Comparison of ENCODE assay signal across 9 cellular contexts in the genomic region with DNA sequence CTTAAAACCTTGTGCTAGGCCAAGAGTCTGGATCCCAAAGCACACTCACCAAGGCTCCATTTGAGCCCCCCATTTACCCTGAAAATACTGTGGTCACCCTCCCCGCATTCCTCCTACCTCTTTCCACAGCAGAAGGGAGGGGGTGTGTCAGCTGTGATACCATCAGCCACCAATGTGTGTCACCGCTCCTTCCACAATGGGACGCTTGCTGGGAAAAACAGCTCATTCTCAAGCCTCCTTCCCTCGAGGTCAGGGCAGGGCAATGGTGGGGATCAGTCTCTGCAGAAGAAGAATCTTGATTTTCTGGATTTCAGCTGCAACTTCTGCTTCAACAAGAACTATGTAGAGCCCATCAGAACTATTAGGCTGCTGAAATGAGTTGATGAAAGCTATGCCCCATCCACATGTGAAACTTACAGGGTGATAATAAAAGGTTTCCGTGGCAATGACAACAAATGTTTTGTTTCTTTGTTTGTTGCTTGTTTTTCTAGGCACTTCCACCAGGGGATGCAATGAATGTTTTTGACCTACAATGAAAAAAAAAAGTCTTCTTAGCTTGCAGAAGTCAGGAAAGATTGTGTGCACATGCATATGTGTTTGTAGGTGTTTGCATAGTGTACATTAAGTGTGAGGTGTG. TPM values are rescaled to one million over a fixed set of nuclear protein-coding genes. Genes with fewer than 3 reads are reported as not detected.
DNase-seq lines count a peak whose midpoint lies in the region; ATAC-seq and TF ChIP-seq lines count a peak whose summit lies in the region.
"Had no signal": no experiment of that assay in that cellular context is flagged by ENCODE, and none has a peak within 500 bp of the region (broad histone marks: within the 10 kb centered on the region; RNA-seq: fewer than 3 reads in every experiment).

No MANE protein-coding gene starts in this region.

- H3K23ac ChIP-seq in mesenchymal stem cell (ENCODE audit: low read length in 2 of 2) = no peak overlapping the region

- H3K79me2 ChIP-seq in HCT116 (ENCODE audit: insufficient read depth, low read length) = no peaks in the 10 kb centered on the region

- no peak overlapping the region for H3K18ac ChIP-seq in mesenchymal stem cell (ENCODE audit: low read depth in 1 of 2, low read length in 2 of 2)

- no peak overlapping the region for H2BK15ac ChIP-seq in mesenchymal stem cell (ENCODE audit: low read depth, poor library complexity, severe bottlenecking)

- H3K14ac ChIP-seq in mesenchymal stem cell (ENCODE audit: low read length in 2 of 2) = no peak overlapping the region

- peak; percentile 31 for DNase-seq in Caki2 (ENCODE audit: low read depth)
- peak; percentile 8 for DNase-seq in HCT116 (ENCODE audit: low read depth, low spot score)
- peak; percentile 22 for DNase-seq in activated CD8-positive, alpha-beta T cell treated with anti-CD3 and anti-CD28 coated beads, Interleukin-2, amount 10 ng/mL, durations not matched to agents 7 days and 5 days
- DNase-seq in mesenchymal stem cell = peak; percentile 25
- no peak for DNase-seq in stomach
- DNase-seq in NOMO-1 treated with DMSO at 0.1 percent for 48 hours (lab: John Stamatoyannopoulos, UW; ENCODE audit: unreplicated experiment) = no peak
- DNase-seq in activated T-cell treated with anti-CD3 and anti-CD28 coated beads, Interleukin-2, amount 50 U/mL, for 72 hours = no peak
- DNase-seq: naive thymus-derived CD8-positive, alpha-beta T cell had no signal

- no peaks in the 10 kb centered on the region for H3K4me1 Mint-ChIP-seq in activated CD8-positive, alpha-beta T cell treated with anti-CD3 and anti-CD28 coated beads, Interleukin-2, amount 10 ng/mL, durations not matched to agents 7 days and 5 days (ENCODE audit: low read depth)
- H3K4me1 Mint-ChIP-seq in activated T-cell treated with anti-CD3 and anti-CD28 coated beads, Interleukin-2, amount 50 U/mL, for 72 hours (ENCODE audit: low read depth) = no peaks in the 10 kb centered on the region
- H3K4me1 Mint-ChIP-seq: naive thymus-derived CD8-positive, alpha-beta T cell had no signal

- TF ChIP-seq EP300 in stomach (IDR thresholded peaks at IDR 0.05) = no peak

- CTCF ChIA-PET in HCT116 (lab: Charles Lee) = interaction anchor here (0.6 to 1.5 kb wide), 6 partner anchors 9 to 251 kb away, joined by 3 to 7 read pairs (median 4); no protein-coding TSS in a partner anchor
- CTCF ChIA-PET in activated CD8-positive, alpha-beta T cell treated with anti-CD3 and anti-CD28 coated beads, Interleukin-2, amount 10 ng/mL, durations not matched to agents 7 days and 5 days (lab: Charles Lee) = interaction anchor here (0.6 to 1.5 kb wide), 3 partner anchors 21 to 155 kb away, joined by 3 to 7 read pairs (median 3); no protein-coding TSS in a partner anchor

- RAD21 ChIA-PET in HCT116 (lab: Charles Lee; ENCODE audit: low non-redundant PET in 1 of 2, low total read pairs in 2 of 2, uncharacterized antibody in 2 of 2, unreplicated experiment in 2 of 2) = no interaction called here

- H3K27me3 Mint-ChIP-seq in activated CD8-positive, alpha-beta T cell treated with anti-CD3 and anti-CD28 coated beads, Interleukin-2, amount 10 ng/mL, durations not matched to agents 7 days and 5 days (ENCODE audit: low read depth) = peaks cover 3% of the 10 kb centered on the region
- peaks cover 6% of the 10 kb centered on the region for H3K27me3 Mint-ChIP-seq in activated T-cell treated with anti-CD3 and anti-CD28 coated beads, Interleukin-2, amount 50 U/mL, for 72 hours (ENCODE audit: low read depth)

- no peak overlapping the region for H3K4me3 ChIP-seq in HCT116 (replicated peaks in 1 of 2; ENCODE audit: low read depth in 1 of 2, low read length in 2 of 2)
- no peak overlapping the region for H3K4me3 ChIP-seq in mesenchymal stem cell (ENCODE audit: insufficient read depth in 1 of 2, low read depth in 1 of 2, low read length in 2 of 2)
- H3K4me3 ChIP-seq in stomach = no peak overlapping the region

- H2BK120ac ChIP-seq in mesenchymal stem cell (ENCODE audit: low read depth, low read length) = no peak overlapping the region

- ATAC-seq in HCT116 = peak; percentile 93
- no peak for ATAC-seq in activated CD8-positive, alpha-beta T cell treated with anti-CD3 and anti-CD28 coated beads, Interleukin-2, amount 10 ng/mL, durations not matched to agents 7 days and 5 days
- ATAC-seq in HG03460 (IDR thresholded peaks at IDR 0.05; ENCODE audit: unreplicated experiment) = no peak
- ATAC-seq in activated T-cell treated with anti-CD3 and anti-CD28 coated beads, Interleukin-2, amount 50 U/mL, for 72 hours (replicated peaks in 1 of 2) = no peak

- no peaks in the 10 kb centered on the region for H3K79me1 ChIP-seq in mesenchymal stem cell (replicated peaks; ENCODE audit: low read length, poor library complexity, severe bottlenecking)

- POLR2A ChIA-PET in HCT116 (lab: Charles Lee) = interaction anchor here (0.6 to 0.8 kb wide), 3 partner anchors 18 to 1983 kb away, joined by 3 to 6 read pairs (median 3); no protein-coding TSS in a partner anchor
- POLR2A ChIA-PET in activated CD8-positive, alpha-beta T cell treated with anti-CD3 and anti-CD28 coated beads, Interleukin-2, amount 10 ng/mL, durations not matched to agents 7 days and 5 days (lab: Charles Lee) = no interaction called here

- no peak overlapping the region for H3K4me3 Mint-ChIP-seq in activated CD8-positive, alpha-beta T cell treated with anti-CD3 and anti-CD28 coated beads, Interleukin-2, amount 10 ng/mL, durations not matched to agents 7 days and 5 days
- no peak overlapping the region for H3K4me3 Mint-ChIP-seq in activated T-cell treated with anti-CD3 and anti-CD28 coated beads, Interleukin-2, amount 50 U/mL, for 72 hours
- H3K4me3 Mint-ChIP-seq: naive thymus-derived CD8-positive, alpha-beta T cell had no signal

- H3K36me3 ChIP-seq in HCT116 (ENCODE audit: control insufficient read depth in 1 of 2, insufficient read depth in 2 of 2, low read length in 2 of 2) (no peaks in the 10 kb centered on the region), mesenchymal stem cell (ENCODE audit: control insufficient read depth in 1 of 2, insufficient read depth in 2 of 2, low read depth in 1 of 2, low read length in 2 of 2) (no peaks in the 10 kb centered on the region), stomach (no peaks in the 10 kb centered on the region)

- H2AFZ ChIP-seq in HCT116 (ENCODE audit: low read depth, low read length, poor library complexity, severe bottlenecking) (no peak overlapping the region), mesenchymal stem cell (ENCODE audit: low read depth, low read length) (no peak overlapping the region)

- H3K9ac ChIP-seq in HCT116 (ENCODE audit: low read length) = no peak overlapping the region
- H3K9ac ChIP-seq in mesenchymal stem cell (ENCODE audit: low read length) = no peak overlapping the region

- H4K91ac ChIP-seq in mesenchymal stem cell (ENCODE audit: low read length) = no peak overlapping the region

- H3K4me2 ChIP-seq in HCT116 (ENCODE audit: low read length) (peak overlapping the region; percentile 5; the same call in 1 of the 2 replicates), mesenchymal stem cell (ENCODE audit: low read length, poor library complexity, severe bottlenecking) (no peak overlapping the region)

- H3K27ac Mint-ChIP-seq in activated CD8-positive, alpha-beta T cell treated with anti-CD3 and anti-CD28 coated beads, Interleukin-2, amount 10 ng/mL, durations not matched to agents 7 days and 5 days = no peak overlapping the region
- H3K27ac Mint-ChIP-seq in activated T-cell treated with anti-CD3 and anti-CD28 coated beads, Interleukin-2, amount 50 U/mL, for 72 hours = no peak overlapping the region
- H3K27ac Mint-ChIP-seq: naive thymus-derived CD8-positive, alpha-beta T cell had no signal

- no peaks in the 10 kb centered on the region for H4K20me1 ChIP-seq in HCT116 (ENCODE audit: insufficient read depth)

- 26% methylated on average over 5 of the region's 5 CpGs for WGBS in mesenchymal stem cell
- WGBS in stomach, 5 donors = 25 to 34% (median 31%) methylated on average over 5 of the region's 5 CpGs

- no peak overlapping the region for H3K27ac ChIP-seq in HCT116 (ENCODE audit: low read depth, low read length)
- H3K27ac ChIP-seq in mesenchymal stem cell (ENCODE audit: low read length, poor library complexity, severe bottlenecking) = no peak overlapping the region
- no peak overlapping the region for H3K27ac ChIP-seq in stomach

- peak; percentile 8; the same call in 1 of the 2 replicates for TF ChIP-seq RAD21 in HCT116 (IDR thresholded peaks at IDR 0.05; ENCODE audit: low read depth)

- H3K9me3 ChIP-seq in HCT116 (ENCODE audit: control insufficient read depth in 1 of 2, insufficient read depth in 1 of 2, low read depth in 1 of 2, low read length in 2 of 2) (no peaks in the 10 kb centered on the region), mesenchymal stem cell (ENCODE audit: control insufficient read depth, low read length) (no peaks in the 10 kb centered on the region), stomach (no peaks in the 10 kb centered on the region)

- H4K8ac ChIP-seq in mesenchymal stem cell (ENCODE audit: low read length) = no peak overlapping the region

- intact Hi-C loops in HCT116 (cut with micrococcal nuclease) (no loop called here), stomach (cut with DNase I; ENCODE audit: low total_unique reads) (no loop called here)

- H3K9me2 ChIP-seq in HCT116 (ENCODE audit: insufficient read depth) = no peaks in the 10 kb centered on the region

- H3K4me1 ChIP-seq in HCT116 (ENCODE audit: control insufficient read depth in 1 of 2, insufficient read depth in 2 of 2, low read length in 2 of 2) (peaks cover 0 to 6% of the 10 kb centered on the region in 2 experiments; a peak in 2 of 4 replicates), mesenchymal stem cell (ENCODE audit: control insufficient read depth, insufficient read depth, low read depth, low read length) (peaks cover 2% of the 10 kb centered on the region), stomach (no peaks in the 10 kb centered on the region)

- H3K36me3 Mint-ChIP-seq in activated CD8-positive, alpha-beta T cell treated with anti-CD3 and anti-CD28 coated beads, Interleukin-2, amount 10 ng/mL, durations not matched to agents 7 days and 5 days (ENCODE audit: low read depth) = no peaks in the 10 kb centered on the region
- H3K36me3 Mint-ChIP-seq in activated T-cell treated with anti-CD3 and anti-CD28 coated beads, Interleukin-2, amount 50 U/mL, for 72 hours (ENCODE audit: insufficient read depth in 2 of 2) = no peaks in the 10 kb centered on the region
- H3K36me3 Mint-ChIP-seq: naive thymus-derived CD8-positive, alpha-beta T cell had no signal

- no peaks in the 10 kb centered on the region for H3K9me3 Mint-ChIP-seq in activated CD8-positive, alpha-beta T cell treated with anti-CD3 and anti-CD28 coated beads, Interleukin-2, amount 10 ng/mL, durations not matched to agents 7 days and 5 days (ENCODE audit: insufficient read depth)
- no peaks in the 10 kb centered on the region for H3K9me3 Mint-ChIP-seq in activated T-cell treated with anti-CD3 and anti-CD28 coated beads, Interleukin-2, amount 50 U/mL, for 72 hours
- H3K9me3 Mint-ChIP-seq: naive thymus-derived CD8-positive, alpha-beta T cell had no signal

- in situ Hi-C loops in Caki2 (cut with HindIII; ENCODE audit: low pct_unique_long_range_greater_than_20kb, low sequenced_read_pairs) = no loop called here

- no peak overlapping the region for H2BK5ac ChIP-seq in mesenchymal stem cell (ENCODE audit: low read depth, low read length, poor library complexity, severe bottlenecking)

- H2BK12ac ChIP-seq in mesenchymal stem cell (ENCODE audit: low read length in 2 of 2) = no peak overlapping the region

- H2AK5ac ChIP-seq in mesenchymal stem cell (ENCODE audit: low read length, severe bottlenecking) = no peak overlapping the region

- no TSS peak for BruUV-seq in HCT116 (replicated peaks; lab: Mats Ljungman, UMichigan)

- TF ChIP-seq CTCF in HCT116 (IDR thresholded peaks at IDR 0.05 in 2 of 3, conservative IDR thresholded peaks at IDR 0.05 in 1 of 3; ENCODE audit: borderline replicate concordance in 1 of 3, insufficient read depth in 1 of 3, low read depth in 2 of 3, low read length in 2 of 3) = peak in 2 of 3 experiments; percentile 25 to 31; a peak in 4 of 6 replicates
- peak in 1 of 7 experiments; percentile 19 for TF ChIP-seq CTCF in stomach (IDR thresholded peaks at IDR 0.05)

- no peak for TF ChIP-seq POLR2A in HCT116 (IDR thresholded peaks at IDR 0.05; ENCODE audit: borderline replicate concordance, extremely low read depth, insufficient read depth, insufficient read length)
- TF ChIP-seq POLR2A in stomach (IDR thresholded peaks at IDR 0.05) = no peak

- H3K4ac ChIP-seq in mesenchymal stem cell (ENCODE audit: low read depth in 1 of 2, low read length in 2 of 2) = no peak overlapping the region

- peaks cover 3% of the 10 kb centered on the region for H3K27me3 ChIP-seq in HCT116 (ENCODE audit: insufficient read depth, low read length)
- peaks cover 5 to 6% of the 10 kb centered on the region in 2 experiments for H3K27me3 ChIP-seq in mesenchymal stem cell (ENCODE audit: control insufficient read depth in 1 of 2, insufficient read depth in 1 of 2, low read length in 2 of 2)
- peaks cover 0 to 31% (median 0%) of the 10 kb centered on the region in 3 donors for H3K27me3 ChIP-seq in stomach

RNA-seq across cellular contexts. Expression of a gene that starts 26.4 kb away (rescaled TPM):
- total RNA-seq in Caki2 (2014; rRNA removed; shearing (Covaris generic); ENCODE audit: low replicate concordance) = 3.2 and 4.6 TPM in 2 replicates
- total RNA-seq in HCT116 (2021; ENCODE audit: unreplicated experiment) = 27.4 TPM
- polyA plus RNA-seq in HCT116 (2012) = 8.1 and 10.3 TPM in 2 replicates
- 10 to 100 TPM; 25.8 to 28.0 TPM for total RNA-seq in activated CD8-positive, alpha-beta T cell treated with anti-CD3 and anti-CD28 coated beads, Interleukin-2, amount 10 ng/mL, durations not matched to agents 7 days and 5 days
- 8.9 TPM for polyA plus RNA-seq in mesenchymal stem cell (2013, experiment 1 of 2)
- 8.9 TPM for polyA plus RNA-seq in mesenchymal stem cell (2013, experiment 2 of 2)
- 10 to 100 TPM; 14.0 to 76.5 (median 42.2) TPM for total RNA-seq in stomach
- polyA plus RNA-seq in stomach = 1 to 10 TPM; 2.8 to 5.0 (median 3.2) TPM
- total RNA-seq in activated T-cell treated with anti-CD3 and anti-CD28 coated beads, Interleukin-2, amount 50 U/mL, for 72 hours = 10 to 100 TPM; 22.3 to 26.2 TPM

Comparison
In these comparisons a context has a peak if more than half of its experiments do, and no peak if none do; other contexts are left out.
1. DNase-seq: peak in Caki2 (single experiment), HCT116 (single experiment), activated CD8-positive, alpha-beta T cell treated with anti-CD3 and anti-CD28 coated beads, Interleukin-2, amount 10 ng/mL, durations not matched to agents 7 days and 5 days (single experiment) and mesenchymal stem cell (single experiment); none in stomach (single experiment), NOMO-1 treated with DMSO at 0.1 percent for 48 hours (single experiment) and activated T-cell treated with anti-CD3 and anti-CD28 coated beads, Interleukin-2, amount 50 U/mL, for 72 hours (0 of 2).